In genomic region chr9:105413486-105414068, GRCh38 we compare ENCODE assay signal across 1 cellular context.
TF ChIP-seq lines count a peak whose summit lies in the region.

No MANE protein-coding gene starts in this region.

TF ChIP-seq in H1, 55 proteins besides CTCF, POLR2A, EP300 and RAD21 (continued from another document):
- TF ChIP-seq CHD7 (IDR thresholded peaks at IDR 0.05; ENCODE audit: insufficient replicate concordance, low read length) (no peak), EGR1 (IDR thresholded peaks at IDR 0.05; ENCODE audit: borderline replicate concordance, low read depth, low read length) (no peak), NRF1 (IDR thresholded peaks at IDR 0.05; ENCODE audit: low read depth, low read length) (no peak), CBX5 (IDR thresholded peaks at IDR 0.05; ENCODE audit: low read depth, low read length) (no peak), ASH2L (IDR thresholded peaks at IDR 0.05; ENCODE audit: low read length) (no peak), TAF7 (optimal IDR thresholded peaks at IDR 0.05; ENCODE audit: borderline replicate concordance, low read depth, low read length) (no peak), TEAD4 (IDR thresholded peaks at IDR 0.05; ENCODE audit: low read depth, low read length) (no peak), BCL11A (IDR thresholded peaks at IDR 0.05; ENCODE audit: low read depth in 2 of 2, low read length in 2 of 2) (no peak), SAP30 (IDR thresholded peaks at IDR 0.05; ENCODE audit: insufficient read depth, insufficient replicate concordance, low read length) (no peak), RBBP5 (IDR thresholded peaks at IDR 0.05; ENCODE audit: borderline replicate concordance, low read depth, low read length) (no peak)
